Comparison of ENCODE assay signal across 7 cellular contexts in genomic region chrX:71416260-71416659, GRCh38. TPM values are rescaled to one million over a fixed set of nuclear protein-coding genes. Genes with fewer than 3 reads are reported as not detected.
DNase-seq lines count a peak whose midpoint lies in the region; ATAC-seq, FAIRE-seq and TF ChIP-seq lines count a peak whose summit lies in the region.
"Not testable (repeated sequence)": the region's sequence is repeated elsewhere in the genome, so short reads cannot be mapped to it uniquely, and the experiment has no call there.

No MANE protein-coding gene starts in this region.

- not testable (repeated sequence) for H3K9me1 ChIP-seq in keratinocyte (ENCODE audit: control insufficient read depth, extremely low read depth, insufficient read depth, low read length)

- not testable (repeated sequence) for H3K9ac ChIP-seq in DND-41 (ENCODE audit: low read depth, low read length); keratinocyte (ENCODE audit: control insufficient read depth, extremely low read depth, insufficient read depth, low read length)

- H4K20me1 ChIP-seq in DND-41 (ENCODE audit: insufficient read depth, low read length); keratinocyte (ENCODE audit: control insufficient read depth, extremely low read depth, insufficient read depth, low read length): not testable (repeated sequence)

- CTCF ChIA-PET in HEK293 (lab: Yijun Ruan, JAX), result interaction anchor here (0.7 kb wide), 1 partner anchor 45 kb away, joined by 4 read pairs; no protein-coding TSS in a partner anchor

- not testable (repeated sequence) for H2AFZ ChIP-seq in DND-41 (ENCODE audit: low read depth, low read length); keratinocyte (ENCODE audit: control insufficient read depth, low read length)

- not testable (repeated sequence) for H3K4me1 ChIP-seq in DND-41 (ENCODE audit: insufficient read depth, low read length); HEK293 (ENCODE audit: control insufficient read depth, insufficient read depth, low read length); keratinocyte (ENCODE audit: control insufficient read depth, extremely low read depth, insufficient read depth, low read length); right lobe of liver

- H3K27me3 ChIP-seq in DND-41 (ENCODE audit: insufficient read depth, low read length, poor library complexity); bronchial epithelial cell (ENCODE audit: control insufficient read depth, insufficient read depth, low read length); keratinocyte (ENCODE audit: control insufficient read depth, extremely low read depth, insufficient read depth, low read length); right lobe of liver: not testable (repeated sequence)

- H3K4me3 ChIP-seq in DND-41 (ENCODE audit: low read depth in 1 of 2, low read length in 2 of 2); HEK293 (ENCODE audit: low read depth, low read length); bronchial epithelial cell (ENCODE audit: low read depth, low read length); keratinocyte (ENCODE audit: control insufficient read depth in 2 of 3, extremely low read depth in 1 of 3, insufficient read depth in 2 of 3, low read depth in 1 of 3, low read length in 3 of 3); right lobe of liver: not testable (repeated sequence)

- dilution Hi-C loops in keratinocyte (cut with MboI; ENCODE audit: extremely low pct_ligation_motif_present, low sequenced_read_pairs), result not testable (repeated sequence)

- not testable (repeated sequence) for H3K79me2 ChIP-seq in DND-41 (ENCODE audit: insufficient read depth, low read length); keratinocyte (ENCODE audit: control insufficient read depth, insufficient read depth, low read length)

- H3K36me3 ChIP-seq in DND-41 (ENCODE audit: insufficient read depth, low read length) (peaks cover 47% of the 10 kb centered on the region), HEK293 (ENCODE audit: control insufficient read depth in 2 of 2, insufficient read depth in 1 of 2, low read length in 2 of 2) (peaks cover 35 to 51% of the 10 kb centered on the region in 2 experiments), right lobe of liver (peaks cover 0 to 36% (median 12%) of the 10 kb centered on the region in 4 donors)
- not testable (repeated sequence) for H3K36me3 ChIP-seq in bronchial epithelial cell (ENCODE audit: control insufficient read depth, insufficient read depth, low read length); keratinocyte (ENCODE audit: control insufficient read depth in 2 of 2, extremely low read depth in 1 of 2, insufficient read depth in 2 of 2, low read length in 2 of 2)

- not testable (repeated sequence) for TF ChIP-seq POLR2A in right lobe of liver (IDR thresholded peaks at IDR 0.05)

- FAIRE-seq in bronchial epithelial cell (lab: Jason Lieb, UNC) (peak; percentile 95), keratinocyte (lab: Jason Lieb, UNC) (peak; percentile 62)

- H3K27ac ChIP-seq in DND-41 (ENCODE audit: low read length); HEK293 (ENCODE audit: extremely low read depth, low read depth, low read length); VCaP; keratinocyte (ENCODE audit: control insufficient read depth, insufficient read depth, low read length); right lobe of liver: not testable (repeated sequence)

- POLR2A ChIA-PET in HEK293 (lab: Yijun Ruan, JAX), result not testable (repeated sequence)

- TF ChIP-seq CTCF in DND-41 (IDR thresholded peaks at IDR 0.05; ENCODE audit: borderline replicate concordance, extremely low read depth, low read length, poor library complexity, severe bottlenecking); bronchial epithelial cell (IDR thresholded peaks at IDR 0.05; ENCODE audit: insufficient read depth, low read length, severe bottlenecking); keratinocyte (optimal IDR thresholded peaks at IDR 0.05 in 1 of 3, IDR thresholded peaks at IDR 0.05 in 1 of 3, conservative IDR thresholded peaks at IDR 0.05 in 1 of 3; ENCODE audit: extremely low read depth in 1 of 3, insufficient read depth in 2 of 3, low read length in 3 of 3); right lobe of liver (IDR thresholded peaks at IDR 0.05): not testable (repeated sequence)
- TF ChIP-seq CTCF in HEK293 (tag by site-specific recombination; IDR thresholded peaks at IDR 0.05), result 0 out of 2 replicates have a peak, but pooled peaks have one; percentile 15
- peak; percentile 17; the same call in 1 of the 2 replicates for TF ChIP-seq CTCF in VCaP (conservative IDR thresholded peaks at IDR 0.05)

- intact Hi-C loops in right lobe of liver (cut with DNase I), result not testable (repeated sequence)

- not testable (repeated sequence) for DNase-seq in DND-41; bronchial epithelial cell (ENCODE audit: low read depth); keratinocyte (ENCODE audit: low read depth, low spot score); right lobe of liver
- DNase-seq in NCI-H2171 treated with DMSO at 0.1 percent for 48 hours (lab: John Stamatoyannopoulos, UW), result peak; percentile 5

- not testable (repeated sequence) for H3K4me2 ChIP-seq in DND-41 (ENCODE audit: insufficient read depth, low read length); keratinocyte (ENCODE audit: control insufficient read depth, extremely low read depth, insufficient read depth, low read depth, low read length)

- 27% methylated on average over 1 of the region's 5 CpGs for WGBS in right lobe of liver (ENCODE audit: insufficient coverage, low coverage, low lambda C conversion rate, missing lambda C conversion rate)

- H3K9me3 ChIP-seq in DND-41 (ENCODE audit: insufficient read depth, low read length, severe bottlenecking); HEK293 (ENCODE audit: control insufficient read depth, insufficient read depth, low read depth, low read length); keratinocyte (ENCODE audit: control insufficient read depth, low read depth, low read length); right lobe of liver: not testable (repeated sequence)

- ATAC-seq in DND-41 (ENCODE audit: insufficient read depth, low read depth) (peak; percentile 58; the same call in 2 of the 3 replicates), right lobe of liver (peak in 3 of 4 donors; percentile 35 to 47 (median 39))

TF ChIP-seq in HEK293, 187 proteins besides CTCF, POLR2A, EP300 and RAD21:
- TF ChIP-seq ZNF654 (tag by site-specific recombination; IDR thresholded peaks at IDR 0.05; ENCODE audit: low read depth), result peak; percentile 32
TF ChIP-seq in HEK293: peak in this region for 1; not testable (repeated sequence) for 186.

RNA-seq across cellular contexts. Expression of gene TAF1, which starts 50.1 kb away (rescaled TPM):
- total RNA-seq in bronchial epithelial cell (25.3 and 31.0 TPM in 2 replicates), right lobe of liver (10 to 100 TPM in 5 of 6 experiments, 1 to 10 TPM in 1; 8.8 to 14.0 (median 12.3) TPM)
- 12.1 to 14.6 TPM (median 13.3 TPM) in 3 replicates for polyA plus RNA-seq in keratinocyte
- polyA plus RNA-seq in keratinocyte (2011; ENCODE audit: low read depth), result 24.2 TPM
- 9.5 and 11.8 TPM in 2 replicates for polyA plus RNA-seq in keratinocyte (2011; cell fraction: cytosol; rRNA removed)
- 34.9 and 40.2 TPM in 2 replicates for polyA plus RNA-seq in keratinocyte (2011; cell fraction: nucleus; rRNA removed)
- polyA plus RNA-seq in keratinocyte (2012; ENCODE audit: low replicate concordance), result 10.6 and 12.6 TPM in 2 replicates
- polyA minus RNA-seq in keratinocyte, result 8.3 to 34.4 TPM (median 19.4 TPM) in 3 replicates
- polyA minus RNA-seq in keratinocyte (2011; cell fraction: cytosol; rRNA and poly(A)+ RNA removed), result 14.8 TPM
- 34.0 and 55.5 TPM in 2 replicates for polyA minus RNA-seq in keratinocyte (2011; cell fraction: nucleus; rRNA and poly(A)+ RNA removed)
